Comparison of ENCODE assay signal across 7 cellular contexts in the genomic region with DNA sequence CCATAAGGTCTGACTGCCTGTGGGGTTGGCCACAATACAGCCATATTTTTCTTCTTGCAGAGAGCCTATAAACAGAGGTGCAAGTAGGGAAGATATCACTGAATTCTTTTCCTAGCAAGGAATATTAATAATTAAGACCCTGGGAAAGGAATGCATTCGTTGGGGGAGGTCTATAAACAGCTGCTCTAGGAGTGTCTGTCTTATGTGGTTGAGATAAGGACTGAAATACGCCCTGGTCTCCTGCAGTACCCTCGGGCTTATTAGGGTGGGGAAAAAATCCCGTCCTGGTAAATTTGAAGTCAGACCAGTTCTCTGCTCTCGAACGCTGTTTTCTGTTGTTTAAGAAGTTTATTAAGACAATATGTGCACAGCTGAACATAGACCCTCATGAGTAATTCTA.
DNase-seq lines count a peak whose midpoint lies in the region; ATAC-seq and TF ChIP-seq lines count a peak whose summit lies in the region.
"Not testable (repeated sequence)": the region's sequence is repeated elsewhere in the genome, so short reads cannot be mapped to it uniquely, and the experiment has no call there.

No MANE protein-coding gene starts in this region.

- not testable (repeated sequence) for H3K27ac ChIP-seq in HCT116 (ENCODE audit: low read depth, low read length); endodermal cell (ENCODE audit: low read depth, low read length)

- not testable (repeated sequence) for ATAC-seq in HCT116

- H3K4me3 Mint-ChIP-seq in MCF 10A (ENCODE audit: unreplicated experiment); endodermal cell: not testable (repeated sequence)

- intact Hi-C loops in HCT116 (cut with micrococcal nuclease); MCF 10A (cut with micrococcal nuclease): not testable (repeated sequence)

- not testable (repeated sequence) for H3K4me2 ChIP-seq in HCT116 (ENCODE audit: low read length)

- DNase-seq in DMS53 (lab: John Stamatoyannopoulos, UW) (peak; percentile 41), NAMALWA (ENCODE audit: low spot score) (peak; percentile 16), NCI-H748 (lab: John Stamatoyannopoulos, UW; ENCODE audit: unreplicated experiment) (peak; percentile 18), OCI-M1 (lab: John Stamatoyannopoulos, UW) (peak; percentile 38), MCF 10A (ENCODE audit: unreplicated experiment) (peak; percentile 2)
- not testable (repeated sequence) for DNase-seq in HCT116 (ENCODE audit: low read depth, low spot score); endodermal cell

- not testable (repeated sequence) for H3K36me3 ChIP-seq in HCT116 (ENCODE audit: control insufficient read depth in 1 of 2, insufficient read depth in 2 of 2, low read length in 2 of 2); endodermal cell (ENCODE audit: control insufficient read depth, insufficient read depth, low read length)

- H3K4me1 Mint-ChIP-seq in MCF 10A (ENCODE audit: insufficient read depth, unreplicated experiment); endodermal cell: not testable (repeated sequence)

- H2AFZ ChIP-seq in HCT116 (ENCODE audit: low read depth, low read length, poor library complexity, severe bottlenecking), result not testable (repeated sequence)

- H3K27me3 ChIP-seq in HCT116 (ENCODE audit: insufficient read depth, low read length); endodermal cell (ENCODE audit: control insufficient read depth, insufficient read depth, low read length, poor library complexity, severe bottlenecking): not testable (repeated sequence)

- H3K79me2 ChIP-seq in HCT116 (ENCODE audit: insufficient read depth, low read length), result not testable (repeated sequence)

- TF ChIP-seq RAD21 in HCT116 (IDR thresholded peaks at IDR 0.05; ENCODE audit: low read depth), result not testable (repeated sequence)

- POLR2A ChIA-PET in HCT116 (lab: Charles Lee); MCF 10A (lab: Yijun Ruan, JAX): not testable (repeated sequence)

- TF ChIP-seq POLR2A in HCT116 (IDR thresholded peaks at IDR 0.05; ENCODE audit: borderline replicate concordance, extremely low read depth, insufficient read depth, insufficient read length), result not testable (repeated sequence)

- not testable (repeated sequence) for H3K9me3 ChIP-seq in HCT116 (ENCODE audit: control insufficient read depth in 1 of 2, insufficient read depth in 1 of 2, low read depth in 1 of 2, low read length in 2 of 2); endodermal cell (ENCODE audit: control insufficient read depth, low read length)

- CTCF ChIA-PET in HCT116 (lab: Charles Lee); MCF 10A (lab: Yijun Ruan, JAX): not testable (repeated sequence)

- not testable (repeated sequence) for H3K4me1 ChIP-seq in HCT116 (ENCODE audit: control insufficient read depth in 1 of 2, insufficient read depth in 2 of 2, low read length in 2 of 2); endodermal cell (ENCODE audit: control insufficient read depth, insufficient read depth, low read length)

- not testable (repeated sequence) for H4K20me1 ChIP-seq in HCT116 (ENCODE audit: insufficient read depth)

- not testable (repeated sequence) for H3K27me3 Mint-ChIP-seq in MCF 10A (ENCODE audit: insufficient read depth, unreplicated experiment); endodermal cell (ENCODE audit: insufficient read depth)

- RAD21 ChIA-PET in HCT116 (lab: Charles Lee; ENCODE audit: low non-redundant PET in 1 of 2, low total read pairs in 2 of 2, uncharacterized antibody in 2 of 2, unreplicated experiment in 2 of 2), result not testable (repeated sequence)

- H3K27ac Mint-ChIP-seq in MCF 10A (ENCODE audit: low read depth, unreplicated experiment), result peak overlapping the region; percentile 29
- H3K27ac Mint-ChIP-seq in endodermal cell, result not testable (repeated sequence)

- H3K9me2 ChIP-seq in HCT116 (ENCODE audit: insufficient read depth), result not testable (repeated sequence)

- BruUV-seq in HCT116 (replicated peaks; lab: Mats Ljungman, UMichigan); MCF 10A (replicated peaks; lab: Mats Ljungman, UMichigan): not testable (repeated sequence)

- H3K4me3 ChIP-seq in HCT116 (replicated peaks in 1 of 2; ENCODE audit: low read depth in 1 of 2, low read length in 2 of 2), result not testable (repeated sequence)
- peak overlapping the region; percentile 38 for H3K4me3 ChIP-seq in endodermal cell (ENCODE audit: low read length)

- H3K9me3 Mint-ChIP-seq in MCF 10A (ENCODE audit: unreplicated experiment) (peaks cover 17% of the 10 kb centered on the region), endodermal cell (peaks cover 30% of the 10 kb centered on the region)

- H3K36me3 Mint-ChIP-seq in MCF 10A (ENCODE audit: insufficient read depth, unreplicated experiment); endodermal cell (ENCODE audit: low read depth): not testable (repeated sequence)

- H3K9ac ChIP-seq in HCT116 (ENCODE audit: low read length); endodermal cell (ENCODE audit: extremely low read depth, low read length, poor library complexity, severe bottlenecking): not testable (repeated sequence)

- WGBS in endodermal cell (ENCODE audit: insufficient coverage in 1 of 2, insufficient read length in 1 of 2), 2 experiments, result 88 to 89% methylated on average over 3 to 6 of the region's 6 CpGs

- TF ChIP-seq CTCF in HCT116 (IDR thresholded peaks at IDR 0.05 in 2 of 3, conservative IDR thresholded peaks at IDR 0.05 in 1 of 3; ENCODE audit: borderline replicate concordance in 1 of 3, insufficient read depth in 1 of 3, low read depth in 2 of 3, low read length in 2 of 3); MCF 10A (IDR thresholded peaks at IDR 0.05; ENCODE audit: unreplicated experiment); endodermal cell (conservative IDR thresholded peaks at IDR 0.05): not testable (repeated sequence)

TF ChIP-seq in HCT116, 20 proteins besides CTCF, POLR2A, EP300 and RAD21:
- peak; percentile 60; the same call in 1 of the 2 replicates for TF ChIP-seq CBX3 (IDR thresholded peaks at IDR 0.05; ENCODE audit: low read depth)
TF ChIP-seq in HCT116: peak in this region for 1; not testable (repeated sequence) for 19.
